ENCODE assay signal across 1 cellular context in genomic region chr21:44847261-44848056, GRCh38.
TF ChIP-seq lines count a peak whose summit lies in the region.

No MANE protein-coding gene starts in this region.

TF ChIP-seq in HepG2, 621 proteins besides CTCF, POLR2A, EP300 and RAD21 (continued from another document and continues in another):
- TF ChIP-seq RERE (CRISPR knock-in tag; IDR thresholded peaks at IDR 0.05; ENCODE audit: low read depth) (no peak), ZNF432 (CRISPR knock-in tag; IDR thresholded peaks at IDR 0.05; ENCODE audit: borderline replicate concordance) (no peak), DMTF1 (CRISPR knock-in tag; IDR thresholded peaks at IDR 0.05) (no peak), MTF1 (CRISPR knock-in tag; IDR thresholded peaks at IDR 0.05) (no peak), ZNF414 (CRISPR knock-in tag; IDR thresholded peaks at IDR 0.05) (0 out of 2 replicates have a peak, but pooled peaks have one; percentile 13), SCMH1 (CRISPR knock-in tag; IDR thresholded peaks at IDR 0.05; ENCODE audit: borderline replicate concordance) (no peak), ZSCAN21 (CRISPR knock-in tag; IDR thresholded peaks at IDR 0.05; ENCODE audit: borderline replicate concordance) (no peak), KAT2B (IDR thresholded peaks at IDR 0.05; ENCODE audit: borderline replicate concordance, low read depth, low read length) (no peak), ETS1 (CRISPR knock-in tag; IDR thresholded peaks at IDR 0.05) (no peak), ZNF510 (CRISPR knock-in tag; IDR thresholded peaks at IDR 0.05; ENCODE audit: low read depth) (no peak), SMC3 (IDR thresholded peaks at IDR 0.05; ENCODE audit: low read length) (no peak), CREBL2 (CRISPR knock-in tag; IDR thresholded peaks at IDR 0.05; ENCODE audit: borderline replicate concordance) (no peak), ZNF703 (CRISPR knock-in tag; IDR thresholded peaks at IDR 0.05; ENCODE audit: borderline replicate concordance) (no peak), ZBTB20 (CRISPR knock-in tag; IDR thresholded peaks at IDR 0.05; ENCODE audit: borderline replicate concordance, low read depth) (no peak), ATF7-NPFF (CRISPR knock-in tag; IDR thresholded peaks at IDR 0.05; ENCODE audit: low read depth) (no peak), ZNF710 (CRISPR knock-in tag; IDR thresholded peaks at IDR 0.05; ENCODE audit: borderline replicate concordance) (no peak), DZIP1 (CRISPR knock-in tag; IDR thresholded peaks at IDR 0.05) (no peak), ZFP37 (CRISPR knock-in tag; IDR thresholded peaks at IDR 0.05; ENCODE audit: borderline replicate concordance) (no peak; the same call in 1 of the 2 replicates), SRSF9 (IDR thresholded peaks at IDR 0.05; ENCODE audit: borderline replicate concordance, insufficient read depth, low read depth, low read length, poor library complexity, severe bottlenecking) (no peak), SMAD3 (CRISPR knock-in tag; IDR thresholded peaks at IDR 0.05) (no peak), ATF1 (CRISPR knock-in tag; IDR thresholded peaks at IDR 0.05) (no peak), ZNF556 (CRISPR knock-in tag; IDR thresholded peaks at IDR 0.05; ENCODE audit: borderline replicate concordance) (no peak), ZNF83 (CRISPR knock-in tag; IDR thresholded peaks at IDR 0.05; ENCODE audit: borderline replicate concordance) (no peak), ZNF20 (CRISPR knock-in tag; IDR thresholded peaks at IDR 0.05) (no peak), ARHGAP35 (CRISPR knock-in tag; IDR thresholded peaks at IDR 0.05; ENCODE audit: borderline replicate concordance) (no peak), ZNF567 (CRISPR knock-in tag; IDR thresholded peaks at IDR 0.05; ENCODE audit: borderline replicate concordance) (no peak), TBX2 (CRISPR knock-in tag; IDR thresholded peaks at IDR 0.05; ENCODE audit: borderline replicate concordance) (peak; percentile 20; the same call in 1 of the 2 replicates), ZNF597 (CRISPR knock-in tag; IDR thresholded peaks at IDR 0.05) (no peak), CBX1 (IDR thresholded peaks at IDR 0.05; ENCODE audit: low read depth) (no peak), KAT7 (CRISPR knock-in tag; IDR thresholded peaks at IDR 0.05; ENCODE audit: borderline replicate concordance) (no peak), TAF1 (CRISPR knock-in tag; IDR thresholded peaks at IDR 0.05) (no peak), NFE2L2 (IDR thresholded peaks at IDR 0.05; ENCODE audit: low read length) (no peak), ZNF136 (CRISPR knock-in tag; IDR thresholded peaks at IDR 0.05; ENCODE audit: low read depth) (no peak), ZNF446 (CRISPR knock-in tag; IDR thresholded peaks at IDR 0.05) (no peak), ZNF232 (CRISPR knock-in tag; IDR thresholded peaks at IDR 0.05; ENCODE audit: borderline replicate concordance) (no peak), PLRG1 (conservative IDR thresholded peaks at IDR 0.05) (no peak), ZFX (CRISPR knock-in tag; IDR thresholded peaks at IDR 0.05; ENCODE audit: low read depth) (peak; percentile 55; the same call in 1 of the 2 replicates), ZNF704 (CRISPR knock-in tag; IDR thresholded peaks at IDR 0.05; ENCODE audit: borderline replicate concordance) (no peak), PRPF4 (IDR thresholded peaks at IDR 0.05; ENCODE audit: low read depth, low read length, poor library complexity, severe bottlenecking) (no peak), SUZ12 (IDR thresholded peaks at IDR 0.05; ENCODE audit: low read depth, low read length) (no peak), MAFF (IDR thresholded peaks at IDR 0.05; ENCODE audit: low read depth, low read length) (no peak), ZNF780A (CRISPR knock-in tag; IDR thresholded peaks at IDR 0.05) (no peak), ZNF569 (CRISPR knock-in tag; IDR thresholded peaks at IDR 0.05; ENCODE audit: borderline replicate concordance) (no peak), BCL3 (CRISPR knock-in tag; IDR thresholded peaks at IDR 0.05) (no peak), ZNF275 (CRISPR knock-in tag; IDR thresholded peaks at IDR 0.05; ENCODE audit: borderline replicate concordance) (no peak)
